In the genomic region with DNA sequence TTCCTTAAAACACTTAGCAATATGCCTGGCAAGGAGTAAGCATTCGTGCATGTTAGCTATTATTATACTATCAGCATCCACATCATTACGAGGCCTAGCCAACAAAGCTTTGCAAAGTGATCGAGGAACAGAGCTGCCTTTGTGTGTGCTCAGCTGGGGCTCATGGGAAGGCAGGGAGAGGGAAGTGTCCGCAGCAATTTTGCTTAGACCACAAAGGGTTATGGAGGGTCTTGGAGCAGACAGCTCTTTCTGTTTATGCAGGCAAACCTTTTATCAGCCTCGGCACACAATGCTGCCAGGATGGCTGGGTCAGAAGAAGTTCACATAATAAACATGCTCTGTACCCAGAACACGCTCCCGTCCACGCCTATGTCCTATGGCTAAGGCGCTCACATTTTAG, we compare ENCODE assay signal across 12 cellular contexts. TPM values are rescaled to one million over a fixed set of nuclear protein-coding genes. Genes with fewer than 3 reads are reported as not detected.
DNase-seq lines count a peak whose midpoint lies in the region; ATAC-seq and TF ChIP-seq lines count a peak whose summit lies in the region.
"Had no signal": no experiment of that assay in that cellular context is flagged by ENCODE, and none has a peak within 500 bp of the region (broad histone marks: within the 10 kb centered on the region; RNA-seq: fewer than 3 reads in every experiment).

No MANE protein-coding gene starts in this region.

- no peaks in the 10 kb centered on the region for H3K36me3 ChIP-seq in SJCRH30
- no peaks in the 10 kb centered on the region for H3K36me3 ChIP-seq in esophagus muscularis mucosa
- no peaks in the 10 kb centered on the region for H3K36me3 ChIP-seq in suprapubic skin
- H3K36me3 ChIP-seq in BE2C: no peaks in the 10 kb centered on the region

- peak overlapping the region; percentile 13 for H3K4me3 ChIP-seq in SJCRH30
- no peak overlapping the region for H3K4me3 ChIP-seq in esophagus muscularis mucosa
- H3K4me3 ChIP-seq in suprapubic skin: no peak overlapping the region
- H3K4me3 ChIP-seq in BE2C (ENCODE audit: low read depth, low read length): no peak overlapping the region

- H3K27ac Mint-ChIP-seq in activated CD8-positive, alpha-beta T cell treated with anti-CD3 and anti-CD28 coated beads, Interleukin-2, amount 10 ng/mL, durations not matched to agents 7 days and 5 days: no peak overlapping the region
- H3K27ac Mint-ChIP-seq: activated CD8-positive, alpha-beta T cell treated with anti-CD3 and anti-CD28 coated beads for 36 hours; activated naive CD8-positive, alpha-beta T cell treated with anti-CD3 and anti-CD28 coated beads, Interleukin-2, amount 10 ng/mL, durations not matched to agents 7 days and 5 days had no signal

- H3K9me3 ChIP-seq in SJCRH30 (replicated peaks): peaks cover 1% of the 10 kb centered on the region; the same call in 1 of the 2 replicates
- H3K9me3 ChIP-seq in esophagus muscularis mucosa: no peaks in the 10 kb centered on the region
- no peaks in the 10 kb centered on the region for H3K9me3 ChIP-seq in suprapubic skin
- no peaks in the 10 kb centered on the region for H3K9me3 ChIP-seq in BE2C

- no peak for ATAC-seq in activated CD8-positive, alpha-beta T cell treated with anti-CD3 and anti-CD28 coated beads, Interleukin-2, amount 10 ng/mL, durations not matched to agents 7 days and 5 days
- ATAC-seq in HG03039 (IDR thresholded peaks at IDR 0.05; ENCODE audit: unreplicated experiment): no peak
- ATAC-seq in HG02678 (IDR thresholded peaks at IDR 0.05; ENCODE audit: unreplicated experiment): no peak
- ATAC-seq: activated CD8-positive, alpha-beta T cell treated with anti-CD3 and anti-CD28 coated beads for 36 hours had no signal

- peaks cover 2% of the 10 kb centered on the region for H3K9me3 Mint-ChIP-seq in activated CD8-positive, alpha-beta T cell treated with anti-CD3 and anti-CD28 coated beads, Interleukin-2, amount 10 ng/mL, durations not matched to agents 7 days and 5 days (ENCODE audit: insufficient read depth)

- no peak overlapping the region for H3K4me3 Mint-ChIP-seq in activated CD8-positive, alpha-beta T cell treated with anti-CD3 and anti-CD28 coated beads, Interleukin-2, amount 10 ng/mL, durations not matched to agents 7 days and 5 days
- H3K4me3 Mint-ChIP-seq: activated CD8-positive, alpha-beta T cell treated with anti-CD3 and anti-CD28 coated beads for 36 hours; activated naive CD8-positive, alpha-beta T cell treated with anti-CD3 and anti-CD28 coated beads, Interleukin-2, amount 10 ng/mL, durations not matched to agents 7 days and 5 days had no signal

- TF ChIP-seq CTCF in esophagus muscularis mucosa (IDR thresholded peaks at IDR 0.05) (no peak), suprapubic skin (IDR thresholded peaks at IDR 0.05) (no peak), BE2C (IDR thresholded peaks at IDR 0.05; ENCODE audit: low read depth, low read length) (no peak)

- H3K4me1 ChIP-seq in SJCRH30: peaks cover 3% of the 10 kb centered on the region; the same call in 1 of the 2 replicates
- peaks cover 19 to 44% (median 34%) of the 10 kb centered on the region in 4 donors for H3K4me1 ChIP-seq in esophagus muscularis mucosa
- peaks cover 35% of the 10 kb centered on the region for H3K4me1 ChIP-seq in suprapubic skin
- H3K4me1 ChIP-seq in BE2C: no peaks in the 10 kb centered on the region

- 72% methylated on average over 9 of the region's 9 CpGs for WGBS in esophagus muscularis mucosa
- WGBS in suprapubic skin: 33% methylated on average over 9 of the region's 9 CpGs

- peak overlapping the region; percentile 9; the same call in 1 of the 2 replicates for H3K27ac ChIP-seq in SJCRH30
- H3K27ac ChIP-seq in esophagus muscularis mucosa (replicated peaks in 1 of 4): peak overlapping the region in 3 of 4 donors; percentile 27 to 46 (median 38)
- H3K27ac ChIP-seq in suprapubic skin: peak overlapping the region; percentile 21

- H3K4me1 Mint-ChIP-seq in activated CD8-positive, alpha-beta T cell treated with anti-CD3 and anti-CD28 coated beads, Interleukin-2, amount 10 ng/mL, durations not matched to agents 7 days and 5 days (ENCODE audit: low read depth): no peaks in the 10 kb centered on the region
- H3K4me1 Mint-ChIP-seq: activated naive CD8-positive, alpha-beta T cell treated with anti-CD3 and anti-CD28 coated beads, Interleukin-2, amount 10 ng/mL, durations not matched to agents 7 days and 5 days had no signal

- H3K36me3 Mint-ChIP-seq in activated CD8-positive, alpha-beta T cell treated with anti-CD3 and anti-CD28 coated beads, Interleukin-2, amount 10 ng/mL, durations not matched to agents 7 days and 5 days (ENCODE audit: low read depth): no peaks in the 10 kb centered on the region
- H3K36me3 Mint-ChIP-seq: activated naive CD8-positive, alpha-beta T cell treated with anti-CD3 and anti-CD28 coated beads, Interleukin-2, amount 10 ng/mL, durations not matched to agents 7 days and 5 days had no signal

- TF ChIP-seq EP300 in esophagus muscularis mucosa (IDR thresholded peaks at IDR 0.05) (no peak), suprapubic skin (IDR thresholded peaks at IDR 0.05) (no peak)

- intact Hi-C loops in esophagus muscularis mucosa (cut with DNase I): no loop called here

- H3K27me3 Mint-ChIP-seq in activated CD8-positive, alpha-beta T cell treated with anti-CD3 and anti-CD28 coated beads, Interleukin-2, amount 10 ng/mL, durations not matched to agents 7 days and 5 days (ENCODE audit: low read depth): peaks cover 37% of the 10 kb centered on the region

- H3K27me3 ChIP-seq in SJCRH30 (no peaks in the 10 kb centered on the region), esophagus muscularis mucosa (no peaks in the 10 kb centered on the region), suprapubic skin (no peaks in the 10 kb centered on the region), BE2C (no peaks in the 10 kb centered on the region)

- DNase-seq in SJCRH30 (peak; percentile 68 to 84), esophagus muscularis mucosa (ENCODE audit: extremely low spot score) (no peak), lung microvascular endothelial cell (ENCODE audit: low read depth in 2 of 2) (peak; percentile 70 to 96), suprapubic skin (ENCODE audit: low spot score in 2 of 2) (no peak), BE2C (no peak)
- DNase-seq in activated CD8-positive, alpha-beta T cell treated with anti-CD3 and anti-CD28 coated beads, Interleukin-2, amount 10 ng/mL, durations not matched to agents 7 days and 5 days: no peak
- DNase-seq: activated CD8-positive, alpha-beta T cell treated with anti-CD3 and anti-CD28 coated beads for 36 hours; activated naive CD8-positive, alpha-beta T cell treated with anti-CD3 and anti-CD28 coated beads, Interleukin-2, amount 10 ng/mL, durations not matched to agents 7 days and 5 days; DMS53; NCI-H524 had no signal

- TF ChIP-seq POLR2A in esophagus muscularis mucosa (IDR thresholded peaks at IDR 0.05; ENCODE audit: low read depth) (no peak), suprapubic skin (IDR thresholded peaks at IDR 0.05) (no peak)

- POLR2A ChIA-PET in activated CD8-positive, alpha-beta T cell treated with anti-CD3 and anti-CD28 coated beads, Interleukin-2, amount 10 ng/mL, durations not matched to agents 7 days and 5 days (lab: Charles Lee): no interaction called here

- CTCF ChIA-PET in activated CD8-positive, alpha-beta T cell treated with anti-CD3 and anti-CD28 coated beads, Interleukin-2, amount 10 ng/mL, durations not matched to agents 7 days and 5 days (lab: Charles Lee): no interaction called here

RNA-seq across cellular contexts. Expression of a gene that starts 10.9 kb away (rescaled TPM):
- 11.7 and 13.9 TPM in 2 replicates for total RNA-seq in SJCRH30 (2014; rRNA removed; shearing (Covaris generic))
- total RNA-seq in esophagus muscularis mucosa: 100 to 1,000 TPM in 2 of 4 donors, 10 to 100 TPM in 2; 94.3 to 191 (median 127) TPM
- total RNA-seq in lung microvascular endothelial cell: 219 and 225 TPM in 2 replicates
- 100 to 1,000 TPM; 105 to 152 (median 137) TPM for total RNA-seq in suprapubic skin
- under 1 TPM in 1 of 2 experiments, not detected in 1; 0.29 TPM for total RNA-seq in activated CD8-positive, alpha-beta T cell treated with anti-CD3 and anti-CD28 coated beads, Interleukin-2, amount 10 ng/mL, durations not matched to agents 7 days and 5 days
- 28.2 TPM for polyA plus RNA-seq in BE2C (2012; ENCODE audit: insufficient read depth, insufficient read length, low read depth)
- total RNA-seq: activated CD8-positive, alpha-beta T cell treated with anti-CD3 and anti-CD28 coated beads for 36 hours had no signal

Comparison
In these comparisons a context has a peak if more than half of its experiments do, and no peak if none do; other contexts are left out.
1. DNase-seq: peak in SJCRH30 (2 of 2) and lung microvascular endothelial cell (2 of 2); none in esophagus muscularis mucosa (single experiment), suprapubic skin (0 of 2), activated CD8-positive, alpha-beta T cell treated with anti-CD3 and anti-CD28 coated beads, Interleukin-2, amount 10 ng/mL, durations not matched to agents 7 days and 5 days (single experiment) and BE2C (single experiment).
2. Peak in every context shown above with its lines, with median percentiles within 50 percentile points of each other: H3K27ac ChIP-seq.